In the genomic region with DNA sequence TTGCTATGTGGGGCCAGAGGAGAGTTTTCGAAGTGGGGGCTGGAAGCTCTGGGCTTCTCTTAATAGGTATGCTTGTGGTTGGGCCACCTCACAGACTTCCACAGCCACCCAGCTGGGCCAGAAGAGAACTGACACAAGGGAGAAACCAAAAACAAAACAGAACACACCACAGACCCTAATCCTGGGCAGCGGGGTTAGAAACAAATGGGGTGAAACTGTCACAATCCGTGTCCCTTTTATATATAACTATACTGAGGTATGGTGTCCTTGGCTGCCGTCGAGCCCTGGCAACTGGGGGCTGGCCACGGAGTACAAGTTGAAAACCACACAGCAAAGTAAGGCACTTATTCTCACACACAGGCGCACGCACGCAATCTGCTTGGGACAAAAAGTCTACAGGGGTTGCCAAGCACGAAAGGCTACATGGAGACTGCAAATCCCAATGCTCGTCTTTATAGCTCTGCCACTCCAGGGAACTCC, we compare ENCODE assay signal across 9 cellular contexts.
DNase-seq lines count a peak whose midpoint lies in the region; ATAC-seq, FAIRE-seq and TF ChIP-seq lines count a peak whose summit lies in the region.
"Had no signal": no experiment of that assay in that cellular context is flagged by ENCODE, and none has a peak within 500 bp of the region (broad histone marks: within the 10 kb centered on the region; RNA-seq: fewer than 3 reads in every experiment).

No MANE protein-coding gene starts in this region.

- intact Hi-C loops in sigmoid colon (cut with DNase I), result no loop called here

- H3K4me3 ChIP-seq in SJSA1 (no peak overlapping the region), sigmoid colon (no peak overlapping the region)

- no peak for FAIRE-seq in frontal cortex (lab: Jason Lieb, UNC)

- TF ChIP-seq EP300 in sigmoid colon (IDR thresholded peaks at IDR 0.05), result no peak

- peak overlapping the region; percentile 82 for H3K27ac ChIP-seq in SJSA1
- H3K27ac ChIP-seq in sigmoid colon, result peak overlapping the region in 3 of 4 donors; percentile 14 to 51 (median 45)

- peak; percentile 69 to 86 for DNase-seq in SJSA1 (ENCODE audit: low read depth in 1 of 2, low spot score in 2 of 2)
- no peak for DNase-seq in sigmoid colon
- no peak for DNase-seq in SKM-1 treated with dmso at 0.1 percent for 144 hours (lab: John Stamatoyannopoulos, UW; ENCODE audit: unreplicated experiment)
- no peak for DNase-seq in SW 1271 (lab: John Stamatoyannopoulos, UW)
- no peak for DNase-seq in inferior parietal cortex (ENCODE audit: extremely low spot score)
- no peak for DNase-seq in frontal cortex (ENCODE audit: low spot score in 2 of 2)

- peaks cover 59% of the 10 kb centered on the region for H3K36me3 ChIP-seq in SJSA1
- H3K36me3 ChIP-seq in sigmoid colon, result peaks cover 0 to 16% (median 8%) of the 10 kb centered on the region in 4 donors

- TF ChIP-seq CTCF in sigmoid colon (IDR thresholded peaks at IDR 0.05), result no peak

- H3K27me3 ChIP-seq in SJSA1 (replicated peaks), result no peaks in the 10 kb centered on the region
- no peaks in the 10 kb centered on the region for H3K27me3 ChIP-seq in sigmoid colon

- TF ChIP-seq POLR2A in GM18951 (IDR thresholded peaks at IDR 0.05; ENCODE audit: extremely low read depth, insufficient read depth, insufficient read length), result peak; percentile 16
- TF ChIP-seq POLR2A in sigmoid colon (IDR thresholded peaks at IDR 0.05), result no peak

- ATAC-seq in HG02840 (IDR thresholded peaks at IDR 0.05; ENCODE audit: low FRiP score, unreplicated experiment), result peak; percentile 42
- ATAC-seq: HCT116 had no signal

- WGBS in sigmoid colon, 2 donors, result 83 to 90% methylated on average over 11 of the region's 11 CpGs

- H3K4me1 ChIP-seq in SJSA1 (replicated peaks) (peaks cover 47% of the 10 kb centered on the region), sigmoid colon (peaks cover 0 to 42% (median 25%) of the 10 kb centered on the region in 4 donors)

- in situ Hi-C loops in GM18951 (cut with MboI; ENCODE audit: low sequenced_read_pairs, unreplicated experiment), result loop anchor here (5.0 kb wide), 1 partner anchor 81 kb away; no protein-coding TSS in a partner anchor

- no peaks in the 10 kb centered on the region for H3K9me3 ChIP-seq in SJSA1 (replicated peaks)
- H3K9me3 ChIP-seq in sigmoid colon, result no peaks in the 10 kb centered on the region

Comparison
In these comparisons a context has a peak if more than half of its experiments do, and no peak if none do; other contexts are left out.
1. DNase-seq: peak in SJSA1 (2 of 2); none in sigmoid colon (single experiment), SKM-1 treated with dmso at 0.1 percent for 144 hours (single experiment), SW 1271 (0 of 2), inferior parietal cortex (single experiment) and frontal cortex (0 of 2).